18 cellular contexts compared by ENCODE assay signal in genomic region chr1:51818487-51818886, GRCh38.
DNase-seq lines count a peak whose midpoint lies in the region; ATAC-seq lines count a peak whose summit lies in the region.
"Had no signal": no experiment of that assay in that cellular context is flagged by ENCODE, and none has a peak within 500 bp of the region (broad histone marks: within the 10 kb centered on the region; RNA-seq: fewer than 3 reads in every experiment).

No MANE protein-coding gene starts in this region.

- no peak overlapping the region for H3K4me2 ChIP-seq in trophoblast cell (ENCODE audit: low read length)
- H3K4me2 ChIP-seq: BLaER1 had no signal

- H3K18ac ChIP-seq in trophoblast cell (ENCODE audit: low read length), result no peak overlapping the region

- no peak overlapping the region for H3K4ac ChIP-seq in trophoblast cell (ENCODE audit: low read depth, low read length)

- no peaks in the 10 kb centered on the region for H3K4me1 Mint-ChIP-seq in activated T-helper 17 cell treated with anti-CD3 and anti-CD28 coated beads, Interleukin-2, amount 50 U/mL, for 72 hours

- H4K12ac ChIP-seq in trophoblast cell (ENCODE audit: low read depth, low read length), result no peak overlapping the region

- no peaks in the 10 kb centered on the region for H3K79me1 ChIP-seq in trophoblast cell (ENCODE audit: low read length)

- H2BK12ac ChIP-seq in trophoblast cell (ENCODE audit: low read length), result no peak overlapping the region

- no peak overlapping the region for H2AK5ac ChIP-seq in trophoblast cell (ENCODE audit: low read length)

- H2BK5ac ChIP-seq in trophoblast cell (ENCODE audit: low read depth, low read length, poor library complexity), result no peak overlapping the region

- no peaks in the 10 kb centered on the region for H3K4me1 ChIP-seq in trophoblast cell (ENCODE audit: control insufficient read depth in 1 of 2, insufficient read depth in 2 of 2, low read length in 2 of 2)
- H3K4me1 ChIP-seq: BLaER1, Caco-2 had no signal

- no peak overlapping the region for H3K4me3 ChIP-seq in trophoblast cell (ENCODE audit: low read depth, low read length)
- H3K4me3 ChIP-seq: BLaER1 had no signal

- H3K27ac ChIP-seq in trophoblast cell (ENCODE audit: low read depth, low read length), result no peak overlapping the region
- H3K27ac ChIP-seq: BLaER1 had no signal

- DNase-seq in Caki2 (ENCODE audit: low read depth), result peak; percentile 40
- peak; percentile 46 for DNase-seq in kidney glomerular epithelial cell (lab: John Stamatoyannopoulos, UW)
- DNase-seq in renal cortical epithelial cell (ENCODE audit: low read depth), result peak; percentile 75
- DNase-seq in medulla oblongata (ENCODE audit: extremely low spot score), result no peak
- DNase-seq in trophoblast cell, result no peak
- DNase-seq: Caco-2; CD4-positive, alpha-beta memory T cell; Karpas-422; NCI-H1694; NCI-H2081; NCI-H2171 treated with DMSO at 0.1 percent for 48 hours; NCI-H446; NCI-H526; OCI-M1 had no signal

- no peak overlapping the region for H2AFZ ChIP-seq in trophoblast cell (ENCODE audit: insufficient read depth, low read length, poor library complexity)

- H3K36me3 ChIP-seq in trophoblast cell (ENCODE audit: control insufficient read depth in 1 of 2, insufficient read depth in 2 of 2, low read length in 2 of 2), result peaks cover 7 to 10% of the 10 kb centered on the region in 2 experiments

- peak overlapping the region; percentile 3 for H3K27ac Mint-ChIP-seq in activated T-helper 17 cell treated with anti-CD3 and anti-CD28 coated beads, Interleukin-2, amount 50 U/mL, for 72 hours

- ATAC-seq in activated T-helper 17 cell treated with anti-CD3 and anti-CD28 coated beads, Interleukin-2, amount 50 U/mL, for 72 hours (replicated peaks), result no peak
- ATAC-seq in GM21423 (IDR thresholded peaks at IDR 0.05; ENCODE audit: unreplicated experiment), result no peak
- ATAC-seq: Right ventricle myocardium inferior had no signal

- no peak overlapping the region for H2BK120ac ChIP-seq in trophoblast cell (ENCODE audit: insufficient read depth, low read length, poor library complexity)

- WGBS in trophoblast cell (ENCODE audit: extremely low coverage, insufficient coverage, insufficient read length), result no CpG with 5 or more reads among the region's 3 CpGs

- H3K9me3 ChIP-seq in trophoblast cell (ENCODE audit: insufficient read depth, low read depth, low read length), result no peaks in the 10 kb centered on the region
- H3K9me3 ChIP-seq: BLaER1, Caco-2 had no signal

- peaks cover 93% of the 10 kb centered on the region for H3K36me3 Mint-ChIP-seq in activated T-helper 17 cell treated with anti-CD3 and anti-CD28 coated beads, Interleukin-2, amount 50 U/mL, for 72 hours (ENCODE audit: low read depth)

- H4K91ac ChIP-seq in trophoblast cell (ENCODE audit: low read depth, low read length), result no peak overlapping the region

- H3K27me3 ChIP-seq in trophoblast cell (ENCODE audit: insufficient read depth, low read length), result no peaks in the 10 kb centered on the region
- H3K27me3 ChIP-seq: BLaER1 had no signal

- in situ Hi-C loops in Caki2 (cut with HindIII; ENCODE audit: low pct_unique_long_range_greater_than_20kb, low sequenced_read_pairs), result no loop called here

- no peak overlapping the region for H3K9ac ChIP-seq in trophoblast cell (ENCODE audit: low read length)
- H3K9ac ChIP-seq: BLaER1 had no signal

- no peaks in the 10 kb centered on the region for H3K9me3 Mint-ChIP-seq in activated T-helper 17 cell treated with anti-CD3 and anti-CD28 coated beads, Interleukin-2, amount 50 U/mL, for 72 hours
- H3K9me3 Mint-ChIP-seq: CD4-positive, alpha-beta memory T cell had no signal

- H4K8ac ChIP-seq in trophoblast cell (ENCODE audit: low read depth, low read length), result no peak overlapping the region

- H3K79me2 ChIP-seq in trophoblast cell (ENCODE audit: control insufficient read depth, insufficient read depth, low read length, poor library complexity), result no peaks in the 10 kb centered on the region

- no peaks in the 10 kb centered on the region for H3K27me3 Mint-ChIP-seq in activated T-helper 17 cell treated with anti-CD3 and anti-CD28 coated beads, Interleukin-2, amount 50 U/mL, for 72 hours
- H3K27me3 Mint-ChIP-seq: CD4-positive, alpha-beta memory T cell had no signal

- no peak overlapping the region for H3K4me3 Mint-ChIP-seq in activated T-helper 17 cell treated with anti-CD3 and anti-CD28 coated beads, Interleukin-2, amount 50 U/mL, for 72 hours
- H3K4me3 Mint-ChIP-seq: CD4-positive, alpha-beta memory T cell had no signal

- H3K23ac ChIP-seq in trophoblast cell (ENCODE audit: low read length), result no peak overlapping the region

- no peak overlapping the region for H3K14ac ChIP-seq in trophoblast cell (ENCODE audit: low read length)

Comparison
In these comparisons a context has a peak if more than half of its experiments do, and no peak if none do; other contexts are left out.
1. DNase-seq: peak in Caki2 (single experiment), kidney glomerular epithelial cell (single experiment) and renal cortical epithelial cell (single experiment); none in medulla oblongata (single experiment) and trophoblast cell (0 of 2).